ENCODE assay signal across 7 cellular contexts in genomic region chr4:184739600-184739999, GRCh38. TPM values are rescaled to one million over a fixed set of nuclear protein-coding genes. Genes with fewer than 3 reads are reported as not detected.
DNase-seq lines count a peak whose midpoint lies in the region; ATAC-seq, FAIRE-seq and TF ChIP-seq lines count a peak whose summit lies in the region.
"Not testable (repeated sequence)": the region's sequence is repeated elsewhere in the genome, so short reads cannot be mapped to it uniquely, and the experiment has no call there.

No MANE protein-coding gene starts in this region.

- POLR2A ChIA-PET in T-cell (lab: Charles Lee); HepG2 (lab: Yijun Ruan, JAX): not testable (repeated sequence)

- not testable (repeated sequence) for TF ChIP-seq POLR2A in HepG2 (IDR thresholded peaks at IDR 0.05; ENCODE audit: insufficient read depth in 1 of 2, low read depth in 2 of 2, low read length in 2 of 2)

- not testable (repeated sequence) for TF ChIP-seq RAD21 in HepG2 (CRISPR knock-in tag; IDR thresholded peaks at IDR 0.05)

- not testable (repeated sequence) for H3K27me3 Mint-ChIP-seq in CD4-positive, CD25-positive, alpha-beta regulatory T cell; T-cell; activated CD4-positive, alpha-beta T cell treated with anti-CD3 and anti-CD28 coated beads, Interleukin-2, amount 10 ng/mL, durations not matched to agents 24 days and 14 days

- H3K27ac ChIP-seq in CD4-positive, CD25-positive, alpha-beta regulatory T cell (ENCODE audit: insufficient read depth, low read length, poor library complexity, severe bottlenecking); HepG2 (ENCODE audit: extremely low read length, insufficient read depth, low read length): not testable (repeated sequence)

- intact Hi-C loops in activated CD4-positive, alpha-beta T cell treated with anti-CD3 and anti-CD28 coated beads, Interleukin-2, amount 10 ng/mL, durations not matched to agents 24 days and 14 days (cut with micrococcal nuclease), result not testable (repeated sequence)
- intact Hi-C loops in HepG2 (cut with micrococcal nuclease; ENCODE audit: unreplicated experiment), result loop anchor here (10.0 kb wide), 1 partner anchor 475 kb away; no protein-coding TSS in a partner anchor

- not testable (repeated sequence) for H3K79me2 ChIP-seq in HepG2 (ENCODE audit: insufficient read depth, low read length)

- H3K4me1 ChIP-seq in CD4-positive, CD25-positive, alpha-beta regulatory T cell (ENCODE audit: control insufficient read depth, insufficient read depth, low read length, poor library complexity, severe bottlenecking), result not testable (repeated sequence)
- H3K4me1 ChIP-seq in HepG2 (ENCODE audit: insufficient read depth, low read length), result peaks cover 26% of the 10 kb centered on the region

- WGBS in HepG2 (ENCODE audit: low lambda C conversion rate), result 0% methylated on average over 1 of the region's 1 CpG

- H3K36me3 ChIP-seq in CD4-positive, CD25-positive, alpha-beta regulatory T cell (ENCODE audit: control insufficient read depth, insufficient read depth, low read length); HepG2 (replicated peaks in 1 of 2; ENCODE audit: control insufficient read depth in 1 of 2, insufficient read depth in 2 of 2, low read length in 2 of 2): not testable (repeated sequence)

- not testable (repeated sequence) for H3K9ac ChIP-seq in HepG2 (ENCODE audit: insufficient read depth, low read depth, low read length)

- H4K20me1 ChIP-seq in HepG2 (ENCODE audit: insufficient read depth, low read length), result not testable (repeated sequence)

- not testable (repeated sequence) for H2AFZ ChIP-seq in HepG2 (ENCODE audit: low read length)

- H3K4me3 Mint-ChIP-seq in CD4-positive, CD25-positive, alpha-beta regulatory T cell; T-cell; activated CD4-positive, alpha-beta T cell treated with anti-CD3 and anti-CD28 coated beads, Interleukin-2, amount 10 ng/mL, durations not matched to agents 24 days and 14 days: not testable (repeated sequence)

- H3K4me2 ChIP-seq in HepG2 (ENCODE audit: low read depth, low read length), result not testable (repeated sequence)

- DNase-seq in CD4-positive, CD25-positive, alpha-beta regulatory T cell; T-cell; activated CD4-positive, alpha-beta T cell treated with anti-CD3 and anti-CD28 coated beads, Interleukin-2, amount 10 ng/mL, durations not matched to agents 24 days and 14 days; activated naive CD4-positive, alpha-beta T cell treated with anti-CD3 and anti-CD28 coated beads, Interleukin-2, amount 50 U/mL, for 72 hours (ENCODE audit: low spot score in 2 of 2); HepG2 (ENCODE audit: low spot score): not testable (repeated sequence)
- DNase-seq in Kasumi-1 (lab: John Stamatoyannopoulos, UW) (peak; percentile 69 to 72), NOMO-1 treated with dmso at 0.1 percent for 144 hours (lab: John Stamatoyannopoulos, UW; ENCODE audit: unreplicated experiment) (peak; percentile 12)

- not testable (repeated sequence) for TF ChIP-seq CTCF in HepG2 (CRISPR knock-in tag; IDR thresholded peaks at IDR 0.05)

- H3K4me3 ChIP-seq in CD4-positive, CD25-positive, alpha-beta regulatory T cell (ENCODE audit: low read depth, low read length); HepG2 (replicated peaks in 1 of 3; ENCODE audit: insufficient read depth in 1 of 3, low read depth in 2 of 3, low read length in 3 of 3): not testable (repeated sequence)

- not testable (repeated sequence) for H3K36me3 Mint-ChIP-seq in CD4-positive, CD25-positive, alpha-beta regulatory T cell; T-cell; activated CD4-positive, alpha-beta T cell treated with anti-CD3 and anti-CD28 coated beads, Interleukin-2, amount 10 ng/mL, durations not matched to agents 24 days and 14 days (ENCODE audit: low read depth); activated naive CD4-positive, alpha-beta T cell treated with anti-CD3 and anti-CD28 coated beads, Interleukin-2, amount 50 U/mL, for 72 hours

- not testable (repeated sequence) for H3K9me3 Mint-ChIP-seq in CD4-positive, CD25-positive, alpha-beta regulatory T cell; T-cell; activated CD4-positive, alpha-beta T cell treated with anti-CD3 and anti-CD28 coated beads, Interleukin-2, amount 10 ng/mL, durations not matched to agents 24 days and 14 days; activated naive CD4-positive, alpha-beta T cell treated with anti-CD3 and anti-CD28 coated beads, Interleukin-2, amount 50 U/mL, for 72 hours

- not testable (repeated sequence) for BruUV-seq in HepG2 (replicated peaks; lab: Mats Ljungman, UMichigan)

- not testable (repeated sequence) for H3K9me3 ChIP-seq in CD4-positive, CD25-positive, alpha-beta regulatory T cell (ENCODE audit: control insufficient read depth in 2 of 2, low read length in 2 of 2); HepG2 (ENCODE audit: low read length)

- in situ Hi-C loops in HepG2 (cut with HindIII; ENCODE audit: extremely low pct_ligation_motif_present, low pct_unique_long_range_greater_than_20kb), result not testable (repeated sequence)

- not testable (repeated sequence) for FAIRE-seq in HepG2 (lab: Jason Lieb, UNC)

- peak overlapping the region in 2 of 3 donors; percentile 2 to 12 for H3K27ac Mint-ChIP-seq in CD4-positive, CD25-positive, alpha-beta regulatory T cell
- H3K27ac Mint-ChIP-seq in T-cell, result peak overlapping the region; percentile 56 to 68
- H3K27ac Mint-ChIP-seq in activated CD4-positive, alpha-beta T cell treated with anti-CD3 and anti-CD28 coated beads, Interleukin-2, amount 10 ng/mL, durations not matched to agents 24 days and 14 days, result peak overlapping the region; percentile 19
- H3K27ac Mint-ChIP-seq in activated naive CD4-positive, alpha-beta T cell treated with anti-CD3 and anti-CD28 coated beads, Interleukin-2, amount 50 U/mL, for 72 hours, result peak overlapping the region; percentile 2 to 43

- not testable (repeated sequence) for H3K27me3 ChIP-seq in CD4-positive, CD25-positive, alpha-beta regulatory T cell (ENCODE audit: control insufficient read depth, insufficient read depth, low read length); HepG2 (ENCODE audit: control insufficient read depth in 1 of 2, insufficient read depth in 2 of 2, low read length in 2 of 2)

- not testable (repeated sequence) for ATAC-seq in CD4-positive, CD25-positive, alpha-beta regulatory T cell (ENCODE audit: low read depth in 2 of 2); T-cell (replicated peaks in 1 of 4); activated naive CD4-positive, alpha-beta T cell treated with anti-CD3 and anti-CD28 coated beads, Interleukin-2, amount 50 U/mL, for 72 hours; HepG2

- CTCF ChIA-PET in T-cell (lab: Charles Lee); HepG2 (lab: Yijun Ruan, JAX; ENCODE audit: low intra/inter-chr PET ratio, low total read pairs): not testable (repeated sequence)

- H3K4me1 Mint-ChIP-seq in CD4-positive, CD25-positive, alpha-beta regulatory T cell, result peaks cover 5 to 14% (median 8%) of the 10 kb centered on the region in 4 donors
- H3K4me1 Mint-ChIP-seq in T-cell, result peaks cover 12 to 14% (median 13%) of the 10 kb centered on the region in 3 donors
- peaks cover 13% of the 10 kb centered on the region for H3K4me1 Mint-ChIP-seq in activated CD4-positive, alpha-beta T cell treated with anti-CD3 and anti-CD28 coated beads, Interleukin-2, amount 10 ng/mL, durations not matched to agents 24 days and 14 days

- not testable (repeated sequence) for TF ChIP-seq EP300 in HepG2 (IDR thresholded peaks at IDR 0.05; ENCODE audit: low read depth in 2 of 2, low read length in 2 of 2); HepG2 (CRISPR knock-in tag; IDR thresholded peaks at IDR 0.05; ENCODE audit: borderline replicate concordance)

RNA-seq across cellular contexts. Expression of gene CENPU, which starts 5.7 kb away (rescaled TPM):
- total RNA-seq in CD4-positive, CD25-positive, alpha-beta regulatory T cell, result 11.0 TPM
- polyA plus RNA-seq in CD4-positive, CD25-positive, alpha-beta regulatory T cell, result 1 to 10 TPM; 2.5 to 6.9 (median 3.5) TPM
- 1 to 10 TPM; 1.5 to 7.8 (median 3.0) TPM for total RNA-seq in T-cell
- 71.7 and 75.5 TPM in 2 replicates for total RNA-seq in activated CD4-positive, alpha-beta T cell treated with anti-CD3 and anti-CD28 coated beads, Interleukin-2, amount 10 ng/mL, durations not matched to agents 24 days and 14 days
- 10 to 100 TPM; 73.8 to 75.1 TPM for total RNA-seq in activated naive CD4-positive, alpha-beta T cell treated with anti-CD3 and anti-CD28 coated beads, Interleukin-2, amount 50 U/mL, for 72 hours
- total RNA-seq in HepG2 (2016; rRNA removed; fragmentation: Illumina TruSeq; extraction: Trizol), result 35.8 and 39.5 TPM in 2 replicates
- 8.2 and 10.1 TPM in 2 replicates for total RNA-seq in HepG2 (2016; cell fraction: cytosol; rRNA removed; fragmentation: Illumina TruSeq; extraction: Trizol; ENCODE audit: low read depth)
- 38.2 and 42.4 TPM in 2 replicates for total RNA-seq in HepG2 (2016; cell fraction: insoluble cytoplasmic fraction; rRNA removed; fragmentation: Illumina TruSeq; extraction: Trizol)
- 16.6 and 20.5 TPM in 2 replicates for total RNA-seq in HepG2 (2016; cell fraction: membrane; rRNA removed; fragmentation: Illumina TruSeq; extraction: Trizol)
- total RNA-seq in HepG2 (2016; cell fraction: nucleus; rRNA removed; fragmentation: Illumina TruSeq; extraction: Trizol), result 39.9 and 48.4 TPM in 2 replicates
- polyA plus RNA-seq in HepG2 (2011; rRNA removed), result 9.4 and 11.7 TPM in 2 replicates
- 2.8 and 3.0 TPM in 2 replicates for polyA plus RNA-seq in HepG2 (2011; cell fraction: cytosol; rRNA removed)
- 10.6 and 11.4 TPM in 2 replicates for polyA plus RNA-seq in HepG2 (2011; cell fraction: nucleus; rRNA removed)
- 5.6 and 13.7 TPM in 2 replicates for polyA plus RNA-seq in HepG2 (2012)
- 9.4 and 9.6 TPM in 2 replicates for polyA plus RNA-seq in HepG2 (2016; cell fraction: cytosol; fragmentation: Illumina TruSeq; extraction: Trizol; ENCODE audit: low read depth)
- 39.3 and 43.6 TPM in 2 replicates for polyA plus RNA-seq in HepG2 (2016; cell fraction: insoluble cytoplasmic fraction; fragmentation: Illumina TruSeq; extraction: Trizol; ENCODE audit: low read depth)
- polyA plus RNA-seq in HepG2 (2016; cell fraction: membrane; fragmentation: Illumina TruSeq; extraction: Trizol; ENCODE audit: low read depth), result 10.5 and 12.6 TPM in 2 replicates
- polyA plus RNA-seq in HepG2 (2016; cell fraction: nucleus; fragmentation: Illumina TruSeq; extraction: Trizol; ENCODE audit: insufficient read depth, low read depth), result 79.2 and 84.0 TPM in 2 replicates
- 2.0 and 3.8 TPM in 2 replicates for polyA minus RNA-seq in HepG2 (2011; rRNA and poly(A)+ RNA removed; ENCODE audit: low replicate concordance)
- 3.2 and 3.7 TPM in 2 replicates for polyA minus RNA-seq in HepG2 (2011; cell fraction: cytosol; rRNA and poly(A)+ RNA removed)
- 21.8 and 22.4 TPM in 2 replicates for polyA minus RNA-seq in HepG2 (2011; cell fraction: nucleus; rRNA and poly(A)+ RNA removed)

Comparison
In these comparisons a context has a peak if more than half of its experiments do, and no peak if none do; other contexts are left out.
1. H3K27ac Mint-ChIP-seq: peak in every context shown above with its lines; median percentile 62 in T-cell; 22 in activated naive CD4-positive, alpha-beta T cell treated with anti-CD3 and anti-CD28 coated beads, Interleukin-2, amount 50 U/mL, for 72 hours; 19 in activated CD4-positive, alpha-beta T cell treated with anti-CD3 and anti-CD28 coated beads, Interleukin-2, amount 10 ng/mL, durations not matched to agents 24 days and 14 days; 7 in CD4-positive, CD25-positive, alpha-beta regulatory T cell.